ENCODE assay signal across 8 cellular contexts in the genomic region with DNA sequence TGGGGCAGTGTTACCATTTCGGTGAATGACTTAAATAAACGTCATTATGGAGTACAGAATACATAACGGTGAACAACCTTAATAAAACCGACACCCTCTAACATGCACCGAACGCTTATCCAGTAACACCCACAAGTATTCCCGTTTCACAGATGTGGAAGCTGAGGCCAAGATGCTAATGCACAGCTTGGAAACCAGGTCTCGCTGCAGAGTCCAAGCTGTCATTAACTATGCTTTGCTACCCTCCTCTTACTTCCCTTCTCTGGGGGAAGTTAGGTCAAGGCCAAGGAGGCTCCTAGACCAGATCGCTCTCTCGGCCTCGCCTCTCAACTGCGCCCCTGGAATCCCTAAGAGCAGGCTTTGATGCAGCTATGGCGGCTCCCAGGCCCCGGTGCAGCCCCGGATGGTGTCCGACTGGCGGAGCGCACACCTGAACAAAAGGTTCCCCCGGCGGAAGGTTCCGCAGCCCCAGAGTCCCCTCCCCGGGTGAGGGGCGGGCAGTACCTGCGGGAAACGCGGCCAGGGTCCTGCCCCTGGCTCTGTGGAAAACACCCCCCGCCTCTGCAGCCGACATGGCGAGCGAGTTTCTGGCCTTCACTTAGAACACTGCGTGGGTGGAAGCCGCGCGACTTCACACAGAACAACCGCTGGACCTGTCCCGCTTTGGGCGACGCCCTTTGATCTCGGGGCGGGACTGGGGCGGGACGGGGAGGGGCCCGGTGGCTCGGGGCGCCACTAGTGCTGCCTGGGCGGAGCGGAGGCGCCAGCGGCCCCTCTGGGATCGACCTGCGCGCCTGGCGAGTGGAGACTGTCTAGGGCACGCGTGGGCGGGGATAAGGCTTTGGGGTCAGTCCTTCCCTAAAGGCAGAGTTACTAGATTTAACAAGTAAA. TPM values are rescaled to one million over a fixed set of nuclear protein-coding genes. Genes with fewer than 3 reads are reported as not detected.
DNase-seq lines count a peak whose midpoint lies in the region; ATAC-seq and TF ChIP-seq lines count a peak whose summit lies in the region.

A gene with protein sequence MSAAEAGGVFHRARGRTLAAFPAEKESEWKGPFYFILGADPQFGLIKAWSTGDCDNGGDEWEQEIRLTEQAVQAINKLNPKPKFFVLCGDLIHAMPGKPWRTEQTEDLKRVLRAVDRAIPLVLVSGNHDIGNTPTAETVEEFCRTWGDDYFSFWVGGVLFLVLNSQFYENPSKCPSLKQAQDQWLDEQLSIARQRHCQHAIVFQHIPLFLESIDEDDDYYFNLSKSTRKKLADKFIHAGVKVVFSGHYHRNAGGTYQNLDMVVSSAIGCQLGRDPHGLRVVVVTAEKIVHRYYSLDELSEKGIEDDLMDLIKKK (minus strand): TSS at position 685 of the 891 bp plus-strand sequence. CDS start 111 bp downstream, at position 574.

- H3K4me1 Mint-ChIP-seq in activated CD8-positive, alpha-beta T cell treated with anti-CD3 and anti-CD28 coated beads, Interleukin-2, amount 10 ng/mL, durations not matched to agents 7 days and 5 days (ENCODE audit: low read depth), result peaks cover 37% of the 10 kb centered on the region

- H3K27me3 ChIP-seq in BLaER1 treated with 17β-estradiol and CSF1 and Interleukin-3, amounts not matched to agents 10 nM and 100 nM, result no peaks in the 10 kb centered on the region
- H3K27me3 ChIP-seq in ectodermal cell (ENCODE audit: control insufficient read depth, insufficient read depth, low read length, poor library complexity, severe bottlenecking) (no peaks in the 10 kb centered on the region), lung (ENCODE audit: control insufficient read depth, insufficient read depth) (no peaks in the 10 kb centered on the region)

- 0 out of 22 replicates have a peak, but pooled peaks cover 0 to 7% (median 0%) of the 10 kb centered on the region in 11 experiments for H3K9me3 ChIP-seq in BLaER1 treated with 17β-estradiol and CSF1 and Interleukin-3, amounts not matched to agents 10 nM and 100 nM (replicated peaks in 1 of 11)
- H3K9me3 ChIP-seq in ectodermal cell (ENCODE audit: control insufficient read depth, low read length), result no peaks in the 10 kb centered on the region
- no peaks in the 10 kb centered on the region for H3K9me3 ChIP-seq in lung (ENCODE audit: control insufficient read depth in 2 of 2, insufficient read depth in 1 of 2, low read length in 1 of 2)

- POLR2A ChIA-PET in activated CD8-positive, alpha-beta T cell treated with anti-CD3 and anti-CD28 coated beads, Interleukin-2, amount 10 ng/mL, durations not matched to agents 7 days and 5 days (lab: Charles Lee), result interaction anchor here (0.6 to 1.8 kb wide), 7 partner anchors 13 to 357 kb away, joined by 3 to 7 read pairs (median 4); no protein-coding TSS in a partner anchor

- H3K9ac ChIP-seq in BLaER1 treated with 17β-estradiol and CSF1 and Interleukin-3, amounts not matched to agents 10 nM and 100 nM, result peak within 1 kb of the TSS; percentile 80 to 93 (median 88)

- no peaks in the 10 kb centered on the region for H3K9me3 Mint-ChIP-seq in activated CD8-positive, alpha-beta T cell treated with anti-CD3 and anti-CD28 coated beads, Interleukin-2, amount 10 ng/mL, durations not matched to agents 7 days and 5 days (ENCODE audit: insufficient read depth)

- H3K4me2 ChIP-seq in BLaER1 treated with 17β-estradiol and CSF1 and Interleukin-3, amounts not matched to agents 10 nM and 100 nM, result peak within 1 kb of the TSS; percentile 73 to 98 (median 93)

- no peak for TF ChIP-seq CTCF in lung (IDR thresholded peaks at IDR 0.05; ENCODE audit: control extremely low read depth, extremely low read depth)

- peak within 1 kb of the TSS; percentile 59 to 82 (median 74) for H3K4me3 ChIP-seq in BLaER1 treated with 17β-estradiol and CSF1 and Interleukin-3, amounts not matched to agents 10 nM and 100 nM
- H3K4me3 ChIP-seq in ectodermal cell (ENCODE audit: insufficient read depth, low read depth, low read length) (peak within 1 kb of the TSS; percentile 78), lung (peak within 1 kb of the TSS; percentile 68)

- CTCF ChIA-PET in activated CD8-positive, alpha-beta T cell treated with anti-CD3 and anti-CD28 coated beads, Interleukin-2, amount 10 ng/mL, durations not matched to agents 7 days and 5 days (lab: Charles Lee), result interaction anchor here (0.8 kb wide), 1 partner anchor 157 kb away, joined by 3 read pairs; no protein-coding TSS in a partner anchor

- peak within 1 kb of the TSS; percentile 92 for H3K27ac Mint-ChIP-seq in activated CD8-positive, alpha-beta T cell treated with anti-CD3 and anti-CD28 coated beads, Interleukin-2, amount 10 ng/mL, durations not matched to agents 7 days and 5 days

- peak within 1 kb of the TSS; percentile 93 for H3K4me3 Mint-ChIP-seq in activated CD8-positive, alpha-beta T cell treated with anti-CD3 and anti-CD28 coated beads, Interleukin-2, amount 10 ng/mL, durations not matched to agents 7 days and 5 days

- H3K27ac ChIP-seq in BLaER1 treated with 17β-estradiol and CSF1 and Interleukin-3, amounts not matched to agents 10 nM and 100 nM, result peak within 1 kb of the TSS; percentile 71 to 95 (median 86)
- H3K27ac ChIP-seq in ectodermal cell (ENCODE audit: insufficient read depth, low read depth, low read length, poor library complexity, severe bottlenecking), result no peak within 1 kb of the TSS
- H3K27ac ChIP-seq in lung (ENCODE audit: low read depth in 1 of 2, low read length in 1 of 2), result peak within 1 kb of the TSS; percentile 66 to 97

- H4K20me1 ChIP-seq in BLaER1 treated with 17β-estradiol and CSF1 and Interleukin-3, amounts not matched to agents 10 nM and 100 nM, result peaks cover 0 to 18% (median 0%) of the 10 kb centered on the region in 11 experiments; a peak in 3 of 22 replicates

- ATAC-seq in GM19351 (IDR thresholded peaks at IDR 0.05; ENCODE audit: unreplicated experiment) (peak; percentile 74), HG03520 (IDR thresholded peaks at IDR 0.05; ENCODE audit: unreplicated experiment) (peak; percentile 74), lung (ENCODE audit: insufficient read depth, low FRiP score) (peak; percentile 98)
- peak; percentile 96 for ATAC-seq in activated CD8-positive, alpha-beta T cell treated with anti-CD3 and anti-CD28 coated beads, Interleukin-2, amount 10 ng/mL, durations not matched to agents 7 days and 5 days

- H3K36me3 Mint-ChIP-seq in activated CD8-positive, alpha-beta T cell treated with anti-CD3 and anti-CD28 coated beads, Interleukin-2, amount 10 ng/mL, durations not matched to agents 7 days and 5 days (ENCODE audit: low read depth), result peaks cover 6% of the 10 kb centered on the region

- peaks cover 27 to 55% (median 48%) of the 10 kb centered on the region in 10 experiments for H3K4me1 ChIP-seq in BLaER1 treated with 17β-estradiol and CSF1 and Interleukin-3, amounts not matched to agents 10 nM and 100 nM
- peaks cover 2% of the 10 kb centered on the region for H3K4me1 ChIP-seq in ectodermal cell (ENCODE audit: control insufficient read depth, insufficient read depth, low read length)
- H3K4me1 ChIP-seq in lung (ENCODE audit: control insufficient read depth in 2 of 2, insufficient read depth in 2 of 2, low read length in 2 of 2), result peaks cover 4 to 5% of the 10 kb centered on the region in 2 donors

- H3K36me3 ChIP-seq in BLaER1 treated with 17β-estradiol and CSF1 and Interleukin-3, amounts not matched to agents 10 nM and 100 nM, result peaks cover 0 to 12% (median 0%) of the 10 kb centered on the region in 11 experiments; a peak in 4 of 22 replicates
- H3K36me3 ChIP-seq in ectodermal cell (ENCODE audit: control insufficient read depth, insufficient read depth, low read length) (no peaks in the 10 kb centered on the region), lung (ENCODE audit: control insufficient read depth in 2 of 2, insufficient read depth in 2 of 2, low read length in 2 of 2) (no peaks in the 10 kb centered on the region)

- DNase-seq in NCI-H82 (lab: John Stamatoyannopoulos, UW) (peak; percentile 97), lung (ENCODE audit: low spot score) (peak; percentile 93)
- DNase-seq in activated CD8-positive, alpha-beta T cell treated with anti-CD3 and anti-CD28 coated beads, Interleukin-2, amount 10 ng/mL, durations not matched to agents 7 days and 5 days, result peak; percentile 91
- peak; percentile 66 to 93 (median 79) for DNase-seq in stimulated activated CD4-positive, alpha-beta T cell treated with anti-CD3 and anti-CD28 coated beads, TNF-alpha, amount 100 ng/mL, for 1 hour (ENCODE audit: low read depth in 3 of 3, low spot score in 1 of 3)

- no peaks in the 10 kb centered on the region for H3K27me3 Mint-ChIP-seq in activated CD8-positive, alpha-beta T cell treated with anti-CD3 and anti-CD28 coated beads, Interleukin-2, amount 10 ng/mL, durations not matched to agents 7 days and 5 days (ENCODE audit: low read depth)

- 5 to 6% methylated on average over 56 of the region's 56 CpGs for WGBS in ectodermal cell, 2 experiments
- WGBS in lung, 2 donors, result 4 to 5% methylated on average over 56 of the region's 56 CpGs

RNA-seq across cellular contexts. Expression of the gene that starts here (rescaled TPM):
- 10 to 100 TPM; 12.7 to 13.5 TPM for total RNA-seq in activated CD8-positive, alpha-beta T cell treated with anti-CD3 and anti-CD28 coated beads, Interleukin-2, amount 10 ng/mL, durations not matched to agents 7 days and 5 days
- 12.5 TPM for polyA plus RNA-seq in ectodermal cell (2013, experiment 1 of 4)
- 12.6 TPM for polyA plus RNA-seq in ectodermal cell (2013, experiment 2 of 4)
- polyA plus RNA-seq in ectodermal cell (2013, experiment 3 of 4), result 8.2 TPM
- polyA plus RNA-seq in ectodermal cell (2013, experiment 4 of 4), result 9.8 TPM
- total RNA-seq in lung, result 10 to 100 TPM; 11.8 to 32.5 TPM
- 10 to 100 TPM in 1 of 2 donors, 1 to 10 TPM in 1; 9.8 to 16.6 TPM for polyA plus RNA-seq in lung
